In genomic region chr10:42755028-42755451, GRCh38 we compare ENCODE assay signal across 8 cellular contexts. TPM values are rescaled to one million over a fixed set of nuclear protein-coding genes. Genes with fewer than 3 reads are reported as not detected.
A peak's percentile ranks its signal among the peaks of the same experiment; 100 is the strongest.
DNase-seq lines count a peak whose midpoint lies in the region; ATAC-seq and TF ChIP-seq lines count a peak whose summit lies in the region.

No MANE protein-coding gene starts in this region.

- H3K27me3 Mint-ChIP-seq in stimulated activated naive CD8-positive, alpha-beta T cell treated with anti-CD3 and anti-CD28 coated beads, Interleukin-15, amount 100 ng/mL, for 72 hours = peaks cover 95% of the 10 kb centered on the region

- no peak overlapping the region for H3K27ac Mint-ChIP-seq in stimulated activated naive CD8-positive, alpha-beta T cell treated with anti-CD3 and anti-CD28 coated beads, Interleukin-15, amount 100 ng/mL, for 72 hours

- peak; percentile 17 for TF ChIP-seq CTCF in choroid plexus epithelial cell (conservative IDR thresholded peaks at IDR 0.05; ENCODE audit: low read depth, low read length)
- no peak for TF ChIP-seq CTCF in lower leg skin (IDR thresholded peaks at IDR 0.05)

- peak overlapping the region; percentile 67 to 71 for H3K4me3 Mint-ChIP-seq in stimulated activated naive CD8-positive, alpha-beta T cell treated with anti-CD3 and anti-CD28 coated beads, Interleukin-15, amount 100 ng/mL, for 72 hours

- H3K27me3 ChIP-seq in HUES48 (ENCODE audit: control insufficient read depth, insufficient read depth, low read length) = peaks cover 68% of the 10 kb centered on the region

- H3K9me3 Mint-ChIP-seq in stimulated activated naive CD8-positive, alpha-beta T cell treated with anti-CD3 and anti-CD28 coated beads, Interleukin-15, amount 100 ng/mL, for 72 hours = peaks cover 5 to 9% of the 10 kb centered on the region in 2 donors

- TF ChIP-seq POLR2A in lower leg skin (IDR thresholded peaks at IDR 0.05) = no peak

- DNase-seq in choroid plexus epithelial cell (ENCODE audit: low read depth) = no peak
- no peak for DNase-seq in lower leg skin (ENCODE audit: low spot score in 2 of 2)
- no peak for DNase-seq in stimulated activated naive CD8-positive, alpha-beta T cell treated with anti-CD3 and anti-CD28 coated beads, Interleukin-15, amount 100 ng/mL, for 72 hours
- DNase-seq in sciatic nerve (ENCODE audit: low spot score) = no peak
- no peak for DNase-seq in NCI-H2196 treated with DMSO at 0.1 percent for 48 hours (lab: John Stamatoyannopoulos, UW; ENCODE audit: unreplicated experiment)

- H3K36me3 ChIP-seq in HUES48 (ENCODE audit: control insufficient read depth, insufficient read depth, low read length) = no peaks in the 10 kb centered on the region

- H3K9ac ChIP-seq in HUES48 (ENCODE audit: low read depth, low read length) = no peak overlapping the region

- peak; percentile 33 for ATAC-seq in stimulated activated naive CD8-positive, alpha-beta T cell treated with anti-CD3 and anti-CD28 coated beads, Interleukin-15, amount 100 ng/mL, for 72 hours
- ATAC-seq in HG03097 (IDR thresholded peaks at IDR 0.05; ENCODE audit: low FRiP score, unreplicated experiment) (no peak), sciatic nerve (no peak), HG02840 (IDR thresholded peaks at IDR 0.05; ENCODE audit: low FRiP score, unreplicated experiment) (no peak)

- 2 to 4% methylated on average over 28 to 30 of the region's 45 CpGs for WGBS in lower leg skin, 2 donors

- H3K4me3 ChIP-seq in HUES48 (ENCODE audit: low read depth, low read length) (peak overlapping the region; percentile 54; the same call in 1 of the 2 replicates), choroid plexus epithelial cell (ENCODE audit: low read depth, low read length) (peak overlapping the region; percentile 52), lower leg skin (ENCODE audit: low read depth, poor library complexity, severe bottlenecking) (peak overlapping the region; percentile 40)

- no peak overlapping the region for H3K27ac ChIP-seq in HUES48 (ENCODE audit: low read depth, low read length)

- H3K4me1 Mint-ChIP-seq in stimulated activated naive CD8-positive, alpha-beta T cell treated with anti-CD3 and anti-CD28 coated beads, Interleukin-15, amount 100 ng/mL, for 72 hours = peaks cover 22% of the 10 kb centered on the region

- intact Hi-C loops in lower leg skin (cut with DNase I; ENCODE audit: low total_unique reads) = loop anchor here (10.0 kb wide), 1 partner anchor 350 kb away; no protein-coding TSS in a partner anchor
- intact Hi-C loops in sciatic nerve (cut with DNase I) = no loop called here

- H3K9me3 ChIP-seq in HUES48 (ENCODE audit: control insufficient read depth, insufficient read depth, low read length) = no peaks in the 10 kb centered on the region; the same call in 1 of the 2 replicates

- no peaks in the 10 kb centered on the region for H3K4me1 ChIP-seq in HUES48 (ENCODE audit: control insufficient read depth, insufficient read depth, low read length)

RNA-seq across cellular contexts. Expression of gene BMS1, which starts 27.6 kb away (rescaled TPM):
- total RNA-seq in lower leg skin = 10 to 100 TPM; 13.4 to 17.7 (median 17.2) TPM
- 13.1 TPM for total RNA-seq in sciatic nerve
